1 cellular context compared by ENCODE assay signal in genomic region chr10:6086375-6087233, GRCh38.
TF ChIP-seq lines count a peak whose summit lies in the region.

No MANE protein-coding gene starts in this region.

TF ChIP-seq in K562, 482 proteins besides CTCF, POLR2A, EP300 and RAD21 (continued from another document and continues in another):
- TF ChIP-seq, protein P1, sequence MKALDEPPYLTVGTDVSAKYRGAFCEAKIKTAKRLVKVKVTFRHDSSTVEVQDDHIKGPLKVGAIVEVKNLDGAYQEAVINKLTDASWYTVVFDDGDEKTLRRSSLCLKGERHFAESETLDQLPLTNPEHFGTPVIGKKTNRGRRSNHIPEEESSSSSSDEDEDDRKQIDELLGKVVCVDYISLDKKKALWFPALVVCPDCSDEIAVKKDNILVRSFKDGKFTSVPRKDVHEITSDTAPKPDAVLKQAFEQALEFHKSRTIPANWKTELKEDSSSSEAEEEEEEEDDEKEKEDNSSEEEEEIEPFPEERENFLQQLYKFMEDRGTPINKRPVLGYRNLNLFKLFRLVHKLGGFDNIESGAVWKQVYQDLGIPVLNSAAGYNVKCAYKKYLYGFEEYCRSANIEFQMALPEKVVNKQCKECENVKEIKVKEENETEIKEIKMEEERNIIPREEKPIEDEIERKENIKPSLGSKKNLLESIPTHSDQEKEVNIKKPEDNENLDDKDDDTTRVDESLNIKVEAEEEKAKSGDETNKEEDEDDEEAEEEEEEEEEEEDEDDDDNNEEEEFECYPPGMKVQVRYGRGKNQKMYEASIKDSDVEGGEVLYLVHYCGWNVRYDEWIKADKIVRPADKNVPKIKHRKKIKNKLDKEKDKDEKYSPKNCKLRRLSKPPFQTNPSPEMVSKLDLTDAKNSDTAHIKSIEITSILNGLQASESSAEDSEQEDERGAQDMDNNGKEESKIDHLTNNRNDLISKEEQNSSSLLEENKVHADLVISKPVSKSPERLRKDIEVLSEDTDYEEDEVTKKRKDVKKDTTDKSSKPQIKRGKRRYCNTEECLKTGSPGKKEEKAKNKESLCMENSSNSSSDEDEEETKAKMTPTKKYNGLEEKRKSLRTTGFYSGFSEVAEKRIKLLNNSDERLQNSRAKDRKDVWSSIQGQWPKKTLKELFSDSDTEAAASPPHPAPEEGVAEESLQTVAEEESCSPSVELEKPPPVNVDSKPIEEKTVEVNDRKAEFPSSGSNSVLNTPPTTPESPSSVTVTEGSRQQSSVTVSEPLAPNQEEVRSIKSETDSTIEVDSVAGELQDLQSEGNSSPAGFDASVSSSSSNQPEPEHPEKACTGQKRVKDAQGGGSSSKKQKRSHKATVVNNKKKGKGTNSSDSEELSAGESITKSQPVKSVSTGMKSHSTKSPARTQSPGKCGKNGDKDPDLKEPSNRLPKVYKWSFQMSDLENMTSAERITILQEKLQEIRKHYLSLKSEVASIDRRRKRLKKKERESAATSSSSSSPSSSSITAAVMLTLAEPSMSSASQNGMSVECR (CRISPR knock-in tag; IDR thresholded peaks at IDR 0.05), result 0 out of 2 replicates have a peak, but pooled peaks have one; percentile 47
- TF ChIP-seq POLR2G (IDR thresholded peaks at IDR 0.05; ENCODE audit: low read depth, low read length) (no peak), SNAPC5 (CRISPR knock-in tag; IDR thresholded peaks at IDR 0.05) (no peak), NCOR1 (IDR thresholded peaks at IDR 0.05) (no peak), ELF2 (CRISPR knock-in tag; IDR thresholded peaks at IDR 0.05) (no peak), GATAD2B (IDR thresholded peaks at IDR 0.05; ENCODE audit: borderline replicate concordance) (no peak; the same call in 1 of the 2 replicates), ZBTB1 (CRISPR knock-in tag; IDR thresholded peaks at IDR 0.05; ENCODE audit: borderline replicate concordance, low read depth) (no peak), ZNF143 (CRISPR knock-in tag; IDR thresholded peaks at IDR 0.05) (0 out of 2 replicates have a peak, but pooled peaks have one; percentile 17), ZNF644 (tag; IDR thresholded peaks at IDR 0.05; ENCODE audit: low read depth) (no peak), ZNF324 (CRISPR knock-in tag; IDR thresholded peaks at IDR 0.05) (no peak), CREBBP (IDR thresholded peaks at IDR 0.05; ENCODE audit: low read depth, low read length) (no peak), MTA2 (IDR thresholded peaks at IDR 0.05; ENCODE audit: low read depth) (no peak; the same call in 1 of the 2 replicates), ZNF583 (CRISPR knock-in tag; IDR thresholded peaks at IDR 0.05) (no peak), ZNF696 (CRISPR knock-in tag; conservative IDR thresholded peaks at IDR 0.05) (no peak), ESRRB (CRISPR knock-in tag; IDR thresholded peaks at IDR 0.05; ENCODE audit: borderline replicate concordance) (no peak), HNRNPH1 (optimal IDR thresholded peaks at IDR 0.05; ENCODE audit: low read depth, low read length) (no peak), RFX1 (IDR thresholded peaks at IDR 0.05) (no peak), PHF8 (IDR thresholded peaks at IDR 0.05; ENCODE audit: borderline replicate concordance, low read length) (no peak), HLTF (IDR thresholded peaks at IDR 0.05) (no peak), MYBL2 (IDR thresholded peaks at IDR 0.05; ENCODE audit: low read depth) (no peak), MYBL2 (CRISPR knock-in tag; IDR thresholded peaks at IDR 0.05; ENCODE audit: borderline replicate concordance) (no peak), KLF1 (tag; IDR thresholded peaks at IDR 0.05) (no peak), ILF3 (IDR thresholded peaks at IDR 0.05; ENCODE audit: borderline replicate concordance) (no peak), PATZ1 (CRISPR knock-in tag; IDR thresholded peaks at IDR 0.05; ENCODE audit: borderline replicate concordance) (no peak), KAT7 (CRISPR knock-in tag; IDR thresholded peaks at IDR 0.05; ENCODE audit: borderline replicate concordance) (no peak), ZNF586 (CRISPR knock-in tag; conservative IDR thresholded peaks at IDR 0.05) (no peak), SNIP1 (IDR thresholded peaks at IDR 0.05; ENCODE audit: low read depth) (no peak), MTA3 (IDR thresholded peaks at IDR 0.05; ENCODE audit: borderline replicate concordance) (peak; percentile 73; the same call in 1 of the 2 replicates), HMGN3 (IDR thresholded peaks at IDR 0.05; ENCODE audit: borderline replicate concordance, extremely low read depth, insufficient read length, low read depth, low read length) (no peak), BRD9 (IDR thresholded peaks at IDR 0.05; ENCODE audit: low read depth, partially characterized antibody) (no peak), ZNF707 (CRISPR knock-in tag; conservative IDR thresholded peaks at IDR 0.05) (no peak), EHMT2 (IDR thresholded peaks at IDR 0.05) (peak; percentile 55; the same call in 1 of the 2 replicates), TCF7L2 (IDR thresholded peaks at IDR 0.05; ENCODE audit: low read depth, low read length) (no peak), MCM7 (IDR thresholded peaks at IDR 0.05) (no peak), ZFX (CRISPR knock-in tag; IDR thresholded peaks at IDR 0.05) (no peak), SP2 (IDR thresholded peaks at IDR 0.05; ENCODE audit: extremely low read depth, low read depth, low read length, poor library complexity, severe bottlenecking) (no peak), MAFK (IDR thresholded peaks at IDR 0.05; ENCODE audit: low read length) (no peak), NRF1 (conservative IDR thresholded peaks at IDR 0.05 in 1 of 2, IDR thresholded peaks at IDR 0.05 in 1 of 2) (peak; percentile 44 to 58), HDAC3 (IDR thresholded peaks at IDR 0.05; ENCODE audit: borderline replicate concordance, partially characterized antibody) (no peak), ZNF134 (CRISPR knock-in tag; conservative IDR thresholded peaks at IDR 0.05) (no peak), ZHX1 (conservative IDR thresholded peaks at IDR 0.05; ENCODE audit: low read length) (no peak), PYGO2 (tag; IDR thresholded peaks at IDR 0.05) (no peak)
- TF ChIP-seq, protein P2, sequence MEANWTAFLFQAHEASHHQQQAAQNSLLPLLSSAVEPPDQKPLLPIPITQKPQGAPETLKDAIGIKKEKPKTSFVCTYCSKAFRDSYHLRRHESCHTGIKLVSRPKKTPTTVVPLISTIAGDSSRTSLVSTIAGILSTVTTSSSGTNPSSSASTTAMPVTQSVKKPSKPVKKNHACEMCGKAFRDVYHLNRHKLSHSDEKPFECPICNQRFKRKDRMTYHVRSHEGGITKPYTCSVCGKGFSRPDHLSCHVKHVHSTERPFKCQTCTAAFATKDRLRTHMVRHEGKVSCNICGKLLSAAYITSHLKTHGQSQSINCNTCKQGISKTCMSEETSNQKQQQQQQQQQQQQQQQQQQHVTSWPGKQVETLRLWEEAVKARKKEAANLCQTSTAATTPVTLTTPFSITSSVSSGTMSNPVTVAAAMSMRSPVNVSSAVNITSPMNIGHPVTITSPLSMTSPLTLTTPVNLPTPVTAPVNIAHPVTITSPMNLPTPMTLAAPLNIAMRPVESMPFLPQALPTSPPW (CRISPR knock-in tag; IDR thresholded peaks at IDR 0.05), result no peak
- TF ChIP-seq, protein P3, sequence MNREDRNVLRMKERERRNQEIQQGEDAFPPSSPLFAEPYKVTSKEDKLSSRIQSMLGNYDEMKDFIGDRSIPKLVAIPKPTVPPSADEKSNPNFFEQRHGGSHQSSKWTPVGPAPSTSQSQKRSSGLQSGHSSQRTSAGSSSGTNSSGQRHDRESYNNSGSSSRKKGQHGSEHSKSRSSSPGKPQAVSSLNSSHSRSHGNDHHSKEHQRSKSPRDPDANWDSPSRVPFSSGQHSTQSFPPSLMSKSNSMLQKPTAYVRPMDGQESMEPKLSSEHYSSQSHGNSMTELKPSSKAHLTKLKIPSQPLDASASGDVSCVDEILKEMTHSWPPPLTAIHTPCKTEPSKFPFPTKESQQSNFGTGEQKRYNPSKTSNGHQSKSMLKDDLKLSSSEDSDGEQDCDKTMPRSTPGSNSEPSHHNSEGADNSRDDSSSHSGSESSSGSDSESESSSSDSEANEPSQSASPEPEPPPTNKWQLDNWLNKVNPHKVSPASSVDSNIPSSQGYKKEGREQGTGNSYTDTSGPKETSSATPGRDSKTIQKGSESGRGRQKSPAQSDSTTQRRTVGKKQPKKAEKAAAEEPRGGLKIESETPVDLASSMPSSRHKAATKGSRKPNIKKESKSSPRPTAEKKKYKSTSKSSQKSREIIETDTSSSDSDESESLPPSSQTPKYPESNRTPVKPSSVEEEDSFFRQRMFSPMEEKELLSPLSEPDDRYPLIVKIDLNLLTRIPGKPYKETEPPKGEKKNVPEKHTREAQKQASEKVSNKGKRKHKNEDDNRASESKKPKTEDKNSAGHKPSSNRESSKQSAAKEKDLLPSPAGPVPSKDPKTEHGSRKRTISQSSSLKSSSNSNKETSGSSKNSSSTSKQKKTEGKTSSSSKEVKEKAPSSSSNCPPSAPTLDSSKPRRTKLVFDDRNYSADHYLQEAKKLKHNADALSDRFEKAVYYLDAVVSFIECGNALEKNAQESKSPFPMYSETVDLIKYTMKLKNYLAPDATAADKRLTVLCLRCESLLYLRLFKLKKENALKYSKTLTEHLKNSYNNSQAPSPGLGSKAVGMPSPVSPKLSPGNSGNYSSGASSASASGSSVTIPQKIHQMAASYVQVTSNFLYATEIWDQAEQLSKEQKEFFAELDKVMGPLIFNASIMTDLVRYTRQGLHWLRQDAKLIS (CRISPR knock-in tag; IDR thresholded peaks at IDR 0.05), result 0 out of 2 replicates have a peak, but pooled peaks have one; percentile 47
- TF ChIP-seq, protein P4, sequence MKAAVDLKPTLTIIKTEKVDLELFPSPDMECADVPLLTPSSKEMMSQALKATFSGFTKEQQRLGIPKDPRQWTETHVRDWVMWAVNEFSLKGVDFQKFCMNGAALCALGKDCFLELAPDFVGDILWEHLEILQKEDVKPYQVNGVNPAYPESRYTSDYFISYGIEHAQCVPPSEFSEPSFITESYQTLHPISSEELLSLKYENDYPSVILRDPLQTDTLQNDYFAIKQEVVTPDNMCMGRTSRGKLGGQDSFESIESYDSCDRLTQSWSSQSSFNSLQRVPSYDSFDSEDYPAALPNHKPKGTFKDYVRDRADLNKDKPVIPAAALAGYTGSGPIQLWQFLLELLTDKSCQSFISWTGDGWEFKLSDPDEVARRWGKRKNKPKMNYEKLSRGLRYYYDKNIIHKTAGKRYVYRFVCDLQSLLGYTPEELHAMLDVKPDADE (conservative IDR thresholded peaks at IDR 0.05; ENCODE audit: control insufficient read depth, low read depth, low read length), result no peak
- TF ChIP-seq, protein P5, sequence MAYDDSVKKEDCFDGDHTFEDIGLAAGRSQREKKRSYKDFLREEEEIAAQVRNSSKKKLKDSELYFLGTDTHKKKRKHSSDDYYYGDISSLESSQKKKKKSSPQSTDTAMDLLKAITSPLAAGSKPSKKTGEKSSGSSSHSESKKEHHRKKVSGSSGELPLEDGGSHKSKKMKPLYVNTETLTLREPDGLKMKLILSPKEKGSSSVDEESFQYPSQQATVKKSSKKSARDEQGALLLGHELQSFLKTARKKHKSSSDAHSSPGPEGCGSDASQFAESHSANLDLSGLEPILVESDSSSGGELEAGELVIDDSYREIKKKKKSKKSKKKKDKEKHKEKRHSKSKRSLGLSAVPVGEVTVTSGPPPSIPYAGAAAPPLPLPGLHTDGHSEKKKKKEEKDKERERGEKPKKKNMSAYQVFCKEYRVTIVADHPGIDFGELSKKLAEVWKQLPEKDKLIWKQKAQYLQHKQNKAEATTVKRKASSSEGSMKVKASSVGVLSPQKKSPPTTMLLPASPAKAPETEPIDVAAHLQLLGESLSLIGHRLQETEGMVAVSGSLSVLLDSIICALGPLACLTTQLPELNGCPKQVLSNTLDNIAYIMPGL (CRISPR knock-in tag; IDR thresholded peaks at IDR 0.05), result no peak
- TF ChIP-seq, protein P6, sequence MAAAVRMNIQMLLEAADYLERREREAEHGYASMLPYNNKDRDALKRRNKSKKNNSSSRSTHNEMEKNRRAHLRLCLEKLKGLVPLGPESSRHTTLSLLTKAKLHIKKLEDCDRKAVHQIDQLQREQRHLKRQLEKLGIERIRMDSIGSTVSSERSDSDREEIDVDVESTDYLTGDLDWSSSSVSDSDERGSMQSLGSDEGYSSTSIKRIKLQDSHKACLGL (CRISPR knock-in tag; IDR thresholded peaks at IDR 0.05; ENCODE audit: borderline replicate concordance, poor library complexity, severe bottlenecking), result no peak
- TF ChIP-seq, protein P7, sequence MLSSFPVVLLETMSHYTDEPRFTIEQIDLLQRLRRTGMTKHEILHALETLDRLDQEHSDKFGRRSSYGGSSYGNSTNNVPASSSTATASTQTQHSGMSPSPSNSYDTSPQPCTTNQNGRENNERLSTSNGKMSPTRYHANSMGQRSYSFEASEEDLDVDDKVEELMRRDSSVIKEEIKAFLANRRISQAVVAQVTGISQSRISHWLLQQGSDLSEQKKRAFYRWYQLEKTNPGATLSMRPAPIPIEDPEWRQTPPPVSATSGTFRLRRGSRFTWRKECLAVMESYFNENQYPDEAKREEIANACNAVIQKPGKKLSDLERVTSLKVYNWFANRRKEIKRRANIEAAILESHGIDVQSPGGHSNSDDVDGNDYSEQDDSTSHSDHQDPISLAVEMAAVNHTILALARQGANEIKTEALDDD (IDR thresholded peaks at IDR 0.05), result peak; percentile 80
